2 cellular contexts compared by ENCODE assay signal in genomic region chr3:11224010-11224409, GRCh38.
A peak's percentile ranks its signal among the peaks of the same experiment; 100 is the strongest.
TF ChIP-seq lines count a peak whose summit lies in the region.

No MANE protein-coding gene starts in this region.

TF ChIP-seq in HepG2, 621 proteins besides CTCF, POLR2A, EP300 and RAD21:
- TF ChIP-seq USF2 (IDR thresholded peaks at IDR 0.05; ENCODE audit: low read depth, low read length) (0 out of 2 replicates have a peak, but pooled peaks have one; percentile 9), USF2 (CRISPR knock-in tag; IDR thresholded peaks at IDR 0.05; ENCODE audit: borderline replicate concordance) (no peak), MNT (IDR thresholded peaks at IDR 0.05) (peak; percentile 66), SMAD3 (CRISPR knock-in tag; IDR thresholded peaks at IDR 0.05) (no peak)
TF ChIP-seq in HepG2: peak in this region for 2.

TF ChIP-seq in endothelial cell of umbilical vein, 7 proteins besides CTCF, POLR2A, EP300 and RAD21:
- TF ChIP-seq MYC (IDR thresholded peaks at IDR 0.05; ENCODE audit: low read depth, low read length) (no peak), GATA2 (IDR thresholded peaks at IDR 0.05; ENCODE audit: insufficient read depth, insufficient read length, low read depth, low read length) (no peak), FOS (IDR thresholded peaks at IDR 0.05; ENCODE audit: borderline replicate concordance, insufficient read depth, low read length) (no peak), MAX (IDR thresholded peaks at IDR 0.05; ENCODE audit: insufficient read depth, insufficient read length) (no peak), EZH2 (IDR thresholded peaks at IDR 0.05; ENCODE audit: borderline replicate concordance, low read depth, low read length, severe bottlenecking) (no peak)
